Comparison of ENCODE assay signal across 11 cellular contexts in genomic region chr10:121668336-121669009, GRCh38.
DNase-seq lines count a peak whose midpoint lies in the region; ATAC-seq and TF ChIP-seq lines count a peak whose summit lies in the region.
"Had no signal": no experiment of that assay in that cellular context is flagged by ENCODE, and none has a peak within 500 bp of the region (broad histone marks: within the 10 kb centered on the region; RNA-seq: fewer than 3 reads in every experiment).

No MANE protein-coding gene starts in this region.

- H3K4me1 ChIP-seq in heart left ventricle (peaks cover 0 to 18% (median 14%) of the 10 kb centered on the region in 12 donors), parathyroid adenoma (peaks cover 18% of the 10 kb centered on the region), spleen (peaks cover 0 to 5% (median 0%) of the 10 kb centered on the region in 6 donors)

- no peak for TF ChIP-seq POLR2A in heart left ventricle (IDR thresholded peaks at IDR 0.05)
- TF ChIP-seq POLR2A in spleen (IDR thresholded peaks at IDR 0.05) = no peak

- TF ChIP-seq CTCF in heart left ventricle (IDR thresholded peaks at IDR 0.05) = no peak
- no peak for TF ChIP-seq CTCF in parathyroid adenoma (IDR thresholded peaks at IDR 0.05)
- no peak for TF ChIP-seq CTCF in spleen (IDR thresholded peaks at IDR 0.05 in 8 of 11, conservative IDR thresholded peaks at IDR 0.05 in 3 of 11)

- H3K79me2 ChIP-seq in parathyroid adenoma = no peaks in the 10 kb centered on the region

- peak overlapping the region; percentile 54 for H3K4me2 ChIP-seq in parathyroid adenoma (ENCODE audit: low read length)

- no peak overlapping the region for H3K9ac ChIP-seq in parathyroid adenoma

- ATAC-seq in heart left ventricle = peak; percentile 69 to 93 (median 86)
- no peak for ATAC-seq in HG02885 (IDR thresholded peaks at IDR 0.05; ENCODE audit: poor library complexity, unreplicated experiment)

- H3K36me3 ChIP-seq in heart left ventricle = no peaks in the 10 kb centered on the region
- no peaks in the 10 kb centered on the region for H3K36me3 ChIP-seq in parathyroid adenoma (ENCODE audit: control insufficient read depth, insufficient read depth, low read length)
- no peaks in the 10 kb centered on the region for H3K36me3 ChIP-seq in spleen
- H3K36me3 ChIP-seq: HAP-1 had no signal

- peak overlapping the region; percentile 77 for H2AFZ ChIP-seq in parathyroid adenoma

- H3K27ac ChIP-seq in heart left ventricle = peak overlapping the region in 5 of 12 donors; percentile 28 to 81 (median 57)
- peak overlapping the region; percentile 58 for H3K27ac ChIP-seq in parathyroid adenoma
- no peak overlapping the region for H3K27ac ChIP-seq in spleen

- H3K4me3 ChIP-seq in heart left ventricle = peak overlapping the region in 6 of 12 donors; percentile 0 to 30 (median 19)
- peak overlapping the region; percentile 11 for H3K4me3 ChIP-seq in parathyroid adenoma (ENCODE audit: low read depth, low read length)
- H3K4me3 ChIP-seq in spleen = no peak overlapping the region
- H3K4me3 ChIP-seq: HAP-1 had no signal

- intact Hi-C loops in heart left ventricle (cut with DNase I) = no loop called here
- intact Hi-C loops in spleen (cut with DNase I; ENCODE audit: low total_unique reads) = no loop called here

- DNase-seq in DMS153 treated with DMSO at 0.1 percent for 48 hours (lab: John Stamatoyannopoulos, UW; ENCODE audit: unreplicated experiment) (peak; percentile 17), SK-N-DZ (ENCODE audit: low spot score) (peak; percentile 81), heart left ventricle (peak in 4 of 5 donors; percentile 44 to 73 (median 65)), spleen (no peak), kidney glomerular epithelial cell (lab: John Stamatoyannopoulos, UW) (no peak)
- DNase-seq in effector CD4-positive, alpha-beta T cell = no peak
- DNase-seq: Calu3, NCI-H226 had no signal

- H3K27me3 ChIP-seq in heart left ventricle = no peaks in the 10 kb centered on the region
- no peaks in the 10 kb centered on the region for H3K27me3 ChIP-seq in parathyroid adenoma (ENCODE audit: control insufficient read depth, insufficient read depth, low read length)
- peaks cover 0 to 17% (median 0%) of the 10 kb centered on the region in 7 donors for H3K27me3 ChIP-seq in spleen (replicated peaks in 1 of 7)

- 1 to 4% (median 3%) methylated on average over 8 of the region's 8 CpGs for WGBS in heart left ventricle, 4 donors
- 10 to 14% (median 13%) methylated on average over 8 of the region's 8 CpGs for WGBS in spleen, 5 donors

- no peaks in the 10 kb centered on the region for H3K9me3 ChIP-seq in heart left ventricle
- H3K9me3 ChIP-seq in parathyroid adenoma (ENCODE audit: control insufficient read depth, low read length) = no peaks in the 10 kb centered on the region
- peaks cover 0 to 10% (median 0%) of the 10 kb centered on the region in 8 donors for H3K9me3 ChIP-seq in spleen
- H3K9me3 ChIP-seq: HAP-1 had no signal

Comparison
In these comparisons a context has a peak if more than half of its experiments do, and no peak if none do; other contexts are left out.
1. DNase-seq: peak in DMS153 treated with DMSO at 0.1 percent for 48 hours (single experiment), SK-N-DZ (single experiment) and heart left ventricle (4 of 5); none in spleen (single experiment), effector CD4-positive, alpha-beta T cell (single experiment) and kidney glomerular epithelial cell (single experiment).